In genomic region chr18:48975221-48975816, GRCh38 we compare ENCODE assay signal across 8 cellular contexts. TPM values are rescaled to one million over a fixed set of nuclear protein-coding genes. Genes with fewer than 3 reads are reported as not detected.
DNase-seq lines count a peak whose midpoint lies in the region; ATAC-seq and TF ChIP-seq lines count a peak whose summit lies in the region.

No MANE protein-coding gene starts in this region.

- peak overlapping the region; percentile 16 for H3K4me3 ChIP-seq in lower leg skin (ENCODE audit: low read depth, poor library complexity, severe bottlenecking)
- H3K4me3 ChIP-seq in upper lobe of left lung = peak overlapping the region; percentile 63 to 81 (median 71)

- intact Hi-C loops in lower leg skin (cut with DNase I; ENCODE audit: low total_unique reads) = no loop called here

- H3K4me1 ChIP-seq in upper lobe of left lung = peaks cover 8 to 29% (median 16%) of the 10 kb centered on the region in 4 donors

- no peak for DNase-seq in lower leg skin (ENCODE audit: low spot score in 2 of 2)
- DNase-seq in upper lobe of left lung = no peak
- no peak for DNase-seq in DMS153 (lab: John Stamatoyannopoulos, UW)
- DNase-seq in 8988T = no peak

- no peaks in the 10 kb centered on the region for H3K36me3 ChIP-seq in upper lobe of left lung

- H3K27me3 ChIP-seq in upper lobe of left lung = no peaks in the 10 kb centered on the region

- H3K9me3 ChIP-seq in upper lobe of left lung = no peaks in the 10 kb centered on the region

- ATAC-seq in GM19025 (IDR thresholded peaks at IDR 0.05; ENCODE audit: low read depth, unreplicated experiment) = peak; percentile 8
- ATAC-seq in HG03354 (IDR thresholded peaks at IDR 0.05; ENCODE audit: poor library complexity, severe bottlenecking, unreplicated experiment) = peak; percentile 18
- peak in 1 of 2 donors; percentile 40 for ATAC-seq in upper lobe of left lung (ENCODE audit: low FRiP score in 2 of 2)
- no peak for ATAC-seq in HG03159 (IDR thresholded peaks at IDR 0.05; ENCODE audit: unreplicated experiment)

- peaks cover 29% of the 10 kb centered on the region for H3K4me1 Mint-ChIP-seq in brain

- peaks cover 0 to 5% (median 0%) of the 10 kb centered on the region in 5 experiments for H3K9me3 Mint-ChIP-seq in brain

- H3K36me3 Mint-ChIP-seq in brain = no peaks in the 10 kb centered on the region

- TF ChIP-seq CTCF in brain (conservative IDR thresholded peaks at IDR 0.05) (no peak), lower leg skin (IDR thresholded peaks at IDR 0.05) (no peak), upper lobe of left lung (IDR thresholded peaks at IDR 0.05) (no peak)

- TF ChIP-seq POLR2A in lower leg skin (IDR thresholded peaks at IDR 0.05) = no peak
- TF ChIP-seq POLR2A in upper lobe of left lung (IDR thresholded peaks at IDR 0.05) = no peak

- peak overlapping the region; percentile 75 to 87 (median 82) for H3K27ac ChIP-seq in upper lobe of left lung

- H3K27ac Mint-ChIP-seq in brain = peak overlapping the region; percentile 32 to 90 (median 82)

- H3K27me3 Mint-ChIP-seq in brain = peaks cover 23% of the 10 kb centered on the region

- peak overlapping the region; percentile 76 to 86 (median 83) for H3K4me3 Mint-ChIP-seq in brain

- WGBS in lower leg skin, 2 donors = 4 to 6% methylated on average over 35 to 43 of the region's 56 CpGs
- 7 to 9% methylated on average over 16 to 34 of the region's 56 CpGs for WGBS in upper lobe of left lung, 2 donors

- no peak for TF ChIP-seq EP300 in upper lobe of left lung (IDR thresholded peaks at IDR 0.05)

RNA-seq across cellular contexts. Expression of gene SMAD7, which starts 24.6 kb away (rescaled TPM):
- polyA plus RNA-seq in brain (ENCODE audit: insufficient read depth, low read depth, low replicate concordance) = 8.0 TPM
- total RNA-seq in lower leg skin (10 to 100 TPM; 19.6 to 23.9 (median 20.7) TPM), upper lobe of left lung (10 to 100 TPM; 39.6 to 89.0 (median 61.5) TPM)
